In the genomic region with DNA sequence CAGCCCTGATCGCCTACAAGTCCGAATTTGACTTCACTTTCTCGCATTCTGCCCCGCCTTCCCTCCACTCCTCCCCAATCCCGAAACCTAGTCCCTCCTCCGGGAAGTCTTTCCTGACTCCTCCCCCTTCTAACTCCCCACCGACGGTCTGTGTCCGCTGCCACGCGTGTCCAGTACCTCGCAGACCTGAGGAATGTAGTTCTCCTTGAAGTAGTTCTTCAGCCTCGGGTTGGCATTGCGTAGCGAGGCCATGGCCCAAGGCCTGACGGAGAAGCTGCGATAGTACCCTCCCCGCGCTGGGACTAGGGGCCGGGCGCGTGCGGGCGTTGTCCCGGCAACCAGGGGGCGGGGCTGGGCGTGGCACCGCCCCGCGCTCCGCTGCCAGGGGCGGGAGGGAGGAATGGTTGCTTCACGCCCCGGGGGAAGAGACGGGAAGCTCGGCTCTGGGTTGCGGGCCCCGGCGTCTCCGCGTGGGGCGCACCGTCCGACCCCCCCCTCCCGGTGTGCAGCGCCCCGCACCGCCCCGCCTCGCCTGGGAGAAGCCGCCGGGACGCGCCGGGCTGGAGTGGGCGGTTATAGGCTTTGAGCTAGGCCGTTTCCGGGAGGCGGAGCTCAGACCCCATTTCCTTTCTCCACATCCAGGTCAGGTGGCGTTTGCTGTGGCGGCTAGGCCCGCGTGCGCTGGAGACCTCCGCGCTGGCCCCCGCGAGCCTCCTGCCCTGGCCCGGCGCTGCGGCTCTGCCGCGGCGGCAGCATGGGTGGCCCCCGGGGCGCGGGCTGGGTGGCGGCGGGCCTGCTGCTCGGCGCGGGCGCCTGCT, we compare ENCODE assay signal across 8 cellular contexts. TPM values are rescaled to one million over a fixed set of nuclear protein-coding genes. Genes with fewer than 3 reads are reported as not detected.
A peak's percentile ranks its signal among the peaks of the same experiment; 100 is the strongest.
DNase-seq lines count a peak whose midpoint lies in the region; ATAC-seq, FAIRE-seq and TF ChIP-seq lines count a peak whose summit lies in the region.

TSS of gene ARMC10 (plus strand) at position 622 of the 818 bp plus-strand sequence. CDS start at position 755, 133 bp downstream.
TSS of gene FBXL13 (minus strand) at position 278 of the 818 bp plus-strand sequence.

- peak; percentile 60 for DNase-seq in AG09319 (ENCODE audit: extremely low read depth, low read depth)
- peak; percentile 96 for DNase-seq in NCI-H2227 treated with DMSO at 0.1 percent for 48 hours (lab: John Stamatoyannopoulos, UW)
- peak; percentile 95 for DNase-seq in activated B cell treated with CpG ODN at 0.5 μM for 24 hours
- peak; percentile 90 for DNase-seq in central memory CD4-positive, alpha-beta T cell
- peak; percentile 53 for DNase-seq in keratinocyte (ENCODE audit: low read depth, low spot score)
- peak; percentile 78 to 86 (median 85) for DNase-seq in stimulated activated CD4-positive, alpha-beta T cell treated with anti-CD3 and anti-CD28 coated beads, Interleukin-12 subunit alpha, Interleukin-12 subunit beta, amount 100 ng/mL, for 48 hours (ENCODE audit: low read depth in 2 of 3, low spot score in 1 of 3)

- H3K27ac Mint-ChIP-seq in activated B cell treated with CpG ODN at 0.5 μM for 24 hours = peak within 1 kb of the TSS; percentile 95

- CTCF ChIA-PET in activated B cell treated with CpG ODN at 0.5 μM for 24 hours (lab: Charles Lee) = interaction anchor here (1.2 to 1.8 kb wide), 4 partner anchors 9 to 14 kb away, joined by 3 to 10 read pairs (median 4); no protein-coding TSS in a partner anchor

- H3K27me3 ChIP-seq in keratinocyte (ENCODE audit: control insufficient read depth, extremely low read depth, insufficient read depth, low read length) = no peaks in the 10 kb centered on the region

- H3K9me1 ChIP-seq in keratinocyte (ENCODE audit: control insufficient read depth, extremely low read depth, insufficient read depth, low read length) = peaks cover 3% of the 10 kb centered on the region

- peak within 1 kb of the TSS; percentile 100 for H2AFZ ChIP-seq in keratinocyte (ENCODE audit: control insufficient read depth, low read length)

- no peaks in the 10 kb centered on the region for H3K9me3 Mint-ChIP-seq in activated B cell treated with CpG ODN at 0.5 μM for 24 hours

- H3K36me3 Mint-ChIP-seq in activated B cell treated with CpG ODN at 0.5 μM for 24 hours (ENCODE audit: low read depth) = peaks cover 12% of the 10 kb centered on the region

- intact Hi-C loops in activated B cell treated with CpG ODN at 0.5 μM for 24 hours (cut with micrococcal nuclease) = loop anchor here (1.0 to 10.0 kb wide), 7 partner anchors 75 to 1940 kb away; partner anchors contain the start of genes DNAJC2, FAM185A, KMT2E and NAPEPLD

- H3K4me1 Mint-ChIP-seq in activated B cell treated with CpG ODN at 0.5 μM for 24 hours = peaks cover 41% of the 10 kb centered on the region

- no peaks in the 10 kb centered on the region for H3K9me3 ChIP-seq in keratinocyte (ENCODE audit: control insufficient read depth, low read depth, low read length)

- peaks cover 32% of the 10 kb centered on the region for H3K79me2 ChIP-seq in keratinocyte (ENCODE audit: control insufficient read depth, insufficient read depth, low read length)

- peak within 1 kb of the TSS; percentile 66 to 93 (median 91) for H3K4me3 ChIP-seq in keratinocyte (ENCODE audit: control insufficient read depth in 2 of 3, extremely low read depth in 1 of 3, insufficient read depth in 2 of 3, low read depth in 1 of 3, low read length in 3 of 3)

- peaks cover 0 to 2% of the 10 kb centered on the region in 2 experiments for H3K36me3 ChIP-seq in keratinocyte (ENCODE audit: control insufficient read depth in 2 of 2, extremely low read depth in 1 of 2, insufficient read depth in 2 of 2, low read length in 2 of 2)

- peak within 1 kb of the TSS; percentile 94 for H3K4me3 Mint-ChIP-seq in activated B cell treated with CpG ODN at 0.5 μM for 24 hours

- peak; percentile 87 for FAIRE-seq in keratinocyte (lab: Jason Lieb, UNC)

- no peaks in the 10 kb centered on the region for H3K27me3 Mint-ChIP-seq in activated B cell treated with CpG ODN at 0.5 μM for 24 hours

- POLR2A ChIA-PET in activated B cell treated with CpG ODN at 0.5 μM for 24 hours (lab: Charles Lee) = interaction anchor here (0.6 to 2.0 kb wide), 12 partner anchors 9 to 711 kb away, joined by 3 to 19 read pairs (median 6); partner anchors contain the start of genes FAM185A and NAPEPLD

- dilution Hi-C loops in keratinocyte (cut with MboI; ENCODE audit: extremely low pct_ligation_motif_present, low sequenced_read_pairs) = no loop called here

- H3K4me2 ChIP-seq in keratinocyte (ENCODE audit: control insufficient read depth, extremely low read depth, insufficient read depth, low read depth, low read length) = peak within 1 kb of the TSS; percentile 95

- TF ChIP-seq CTCF in AG09319 (IDR thresholded peaks at IDR 0.05; ENCODE audit: low read depth, low read length) = peak; percentile 1
- no peak for TF ChIP-seq CTCF in activated B cell treated with CpG ODN at 0.5 μM for 24 hours (IDR thresholded peaks at IDR 0.05)
- TF ChIP-seq CTCF in keratinocyte (optimal IDR thresholded peaks at IDR 0.05 in 1 of 3, IDR thresholded peaks at IDR 0.05 in 1 of 3, conservative IDR thresholded peaks at IDR 0.05 in 1 of 3; ENCODE audit: extremely low read depth in 1 of 3, insufficient read depth in 2 of 3, low read length in 3 of 3) = peak in 2 of 3 experiments; percentile 20 to 49

- H3K9ac ChIP-seq in keratinocyte (ENCODE audit: control insufficient read depth, extremely low read depth, insufficient read depth, low read length) = peak within 1 kb of the TSS; percentile 77

- H3K27ac ChIP-seq in keratinocyte (ENCODE audit: control insufficient read depth, insufficient read depth, low read length) = peak within 1 kb of the TSS; percentile 81

- no peaks in the 10 kb centered on the region for H4K20me1 ChIP-seq in keratinocyte (ENCODE audit: control insufficient read depth, extremely low read depth, insufficient read depth, low read length)

- peaks cover 13% of the 10 kb centered on the region for H3K4me1 ChIP-seq in keratinocyte (ENCODE audit: control insufficient read depth, extremely low read depth, insufficient read depth, low read length)

- ATAC-seq in GM19023 (IDR thresholded peaks at IDR 0.05; ENCODE audit: unreplicated experiment) = peak; percentile 90
- peak; percentile 91 for ATAC-seq in HG03196 (IDR thresholded peaks at IDR 0.05; ENCODE audit: unreplicated experiment)
- ATAC-seq in activated B cell treated with CpG ODN at 0.5 μM for 24 hours (ENCODE audit: low read depth) = peak; percentile 85

RNA-seq across cellular contexts. Expression of gene ARMC10, which starts in this region (rescaled TPM):
- total RNA-seq in activated B cell treated with CpG ODN at 0.5 μM for 24 hours = 24.9 and 26.7 TPM in 2 replicates
- polyA plus RNA-seq in keratinocyte = 27.4 to 47.1 TPM (median 31.6 TPM) in 3 replicates
- 11.6 TPM for polyA plus RNA-seq in keratinocyte (2011; ENCODE audit: low read depth)
- 30.4 and 64.4 TPM in 2 replicates for polyA plus RNA-seq in keratinocyte (2011; cell fraction: cytosol; rRNA removed)
- polyA plus RNA-seq in keratinocyte (2011; cell fraction: nucleus; rRNA removed) = 14.2 and 16.0 TPM in 2 replicates
- polyA plus RNA-seq in keratinocyte (2012; ENCODE audit: low replicate concordance) = 28.3 and 34.8 TPM in 2 replicates
- polyA minus RNA-seq in keratinocyte = 2.9 to 39.4 TPM (median 25.8 TPM) in 3 replicates
- 45.5 TPM for polyA minus RNA-seq in keratinocyte (2011; cell fraction: cytosol; rRNA and poly(A)+ RNA removed)
- polyA minus RNA-seq in keratinocyte (2011; cell fraction: nucleus; rRNA and poly(A)+ RNA removed) = 7.1 and 15.8 TPM in 2 replicates

RNA-seq across cellular contexts. Expression of gene FBXL13, which starts in this region (rescaled TPM):
- 2.9 and 3.4 TPM in 2 replicates for total RNA-seq in activated B cell treated with CpG ODN at 0.5 μM for 24 hours
- polyA plus RNA-seq in keratinocyte = 0.19 to 0.24 TPM (median 0.20 TPM) in 3 replicates
- polyA plus RNA-seq in keratinocyte (2011; ENCODE audit: low read depth) = 0.57 TPM
- polyA plus RNA-seq in keratinocyte (2011; cell fraction: cytosol; rRNA removed) = 0.27 and 0.30 TPM in 2 replicates
- 0.23 and 0.29 TPM in 2 replicates for polyA plus RNA-seq in keratinocyte (2011; cell fraction: nucleus; rRNA removed)
- polyA plus RNA-seq in keratinocyte (2012; ENCODE audit: low replicate concordance) = 0.20 and 0.23 TPM in 2 replicates
- 0.33 to 0.45 TPM in 2 of 3 replicates, not detected in the other for polyA minus RNA-seq in keratinocyte
- polyA minus RNA-seq in keratinocyte (2011; cell fraction: cytosol; rRNA and poly(A)+ RNA removed) = not detected
- polyA minus RNA-seq in keratinocyte (2011; cell fraction: nucleus; rRNA and poly(A)+ RNA removed) = 0.62 and 0.95 TPM in 2 replicates

Comparison
In these comparisons a context has a peak if more than half of its experiments do, and no peak if none do; other contexts are left out.
1. Peak in every context shown above with its lines: DNase-seq, ATAC-seq, H3K4me3 ChIP-seq and H3K27ac ChIP-seq.